ENCODE assay signal across 31 cellular contexts in genomic region chr12:129276408-129277042, GRCh38.
"Had no signal": no experiment of that assay in that cellular context is flagged by ENCODE, and none has a peak within 500 bp of the region (broad histone marks: within the 10 kb centered on the region; RNA-seq: fewer than 3 reads in every experiment).

No MANE protein-coding gene starts in this region.

- H3K4me3 ChIP-seq: esophagus squamous epithelium, gastrocnemius medialis, lower lobe of right lung, mucosa of descending colon, smooth muscle cell, thoracic aorta, upper lobe of right lung had no signal

- H3K4me1 Mint-ChIP-seq: activated CD4-positive, alpha-beta T cell treated with anti-CD3 and anti-CD28 coated beads, Interleukin-2, amount 10 ng/mL, durations not matched to agents 7 days and 5 days; activated CD8-positive, alpha-beta memory T cell treated with anti-CD3 and anti-CD28 coated beads, Interleukin-2, amount 10 ng/mL, durations not matched to agents 7 days and 5 days; activated naive CD4-positive, alpha-beta T cell treated with anti-CD3 and anti-CD28 coated beads, Interleukin-2, amount 10 ng/mL, durations not matched to agents 7 days and 5 days; activated naive CD8-positive, alpha-beta T cell treated with anti-CD3 and anti-CD28 coated beads, Interleukin-2, amount 50 U/mL, for 24 hours; nephron progenitor cell; stimulated activated naive B cell treated with anti-CD40 and anti-IgM and Interleukin-4, amounts not matched to agents 10 μg/mL and 1 μg/mL and 100 μg/mL, for 72 hours had no signal

- H3K9me3 Mint-ChIP-seq: effector memory CD8-positive, alpha-beta T cell; nephron progenitor cell had no signal

- H3K27me3 ChIP-seq: esophagus squamous epithelium, gastrocnemius medialis, upper lobe of right lung had no signal

- H3K4me1 ChIP-seq: esophagus squamous epithelium, gastrocnemius medialis, lower lobe of right lung, upper lobe of right lung had no signal

- H3K36me3 ChIP-seq: esophagus squamous epithelium, gastrocnemius medialis, lower lobe of right lung, thoracic aorta, upper lobe of right lung had no signal

- H3K27ac Mint-ChIP-seq: activated CD4-positive, alpha-beta T cell treated with anti-CD3 and anti-CD28 coated beads, Interleukin-2, amount 10 ng/mL, durations not matched to agents 7 days and 5 days; activated CD8-positive, alpha-beta memory T cell treated with anti-CD3 and anti-CD28 coated beads, Interleukin-2, amount 10 ng/mL, durations not matched to agents 7 days and 5 days; activated CD8-positive, alpha-beta T cell treated with anti-CD3 and anti-CD28 coated beads for 36 hours; activated naive CD4-positive, alpha-beta T cell treated with anti-CD3 and anti-CD28 coated beads, Interleukin-2, amount 10 ng/mL, durations not matched to agents 7 days and 5 days; activated naive CD8-positive, alpha-beta T cell treated with anti-CD3 and anti-CD28 coated beads, Interleukin-2, amount 50 U/mL, for 24 hours; effector memory CD8-positive, alpha-beta T cell; nephron progenitor cell; stimulated activated naive B cell treated with anti-CD40 and anti-IgM and Interleukin-4, amounts not matched to agents 10 μg/mL and 1 μg/mL and 100 μg/mL, for 72 hours had no signal

- H3K27ac ChIP-seq: esophagus squamous epithelium, gastrocnemius medialis, lower lobe of right lung, thoracic aorta, upper lobe of right lung, VCaP had no signal

- H3K4me2 ChIP-seq: smooth muscle cell had no signal

- H3K27me3 Mint-ChIP-seq: activated CD4-positive, alpha-beta T cell treated with anti-CD3 and anti-CD28 coated beads, Interleukin-2, amount 10 ng/mL, durations not matched to agents 7 days and 5 days; activated CD8-positive, alpha-beta memory T cell treated with anti-CD3 and anti-CD28 coated beads, Interleukin-2, amount 10 ng/mL, durations not matched to agents 7 days and 5 days; activated naive CD4-positive, alpha-beta T cell treated with anti-CD3 and anti-CD28 coated beads, Interleukin-2, amount 10 ng/mL, durations not matched to agents 7 days and 5 days; activated naive CD8-positive, alpha-beta T cell treated with anti-CD3 and anti-CD28 coated beads, Interleukin-2, amount 50 U/mL, for 24 hours; stimulated activated naive B cell treated with anti-CD40 and anti-IgM and Interleukin-4, amounts not matched to agents 10 μg/mL and 1 μg/mL and 100 μg/mL, for 72 hours had no signal

- H3K9me3 ChIP-seq: gastrocnemius medialis, lower lobe of right lung, thoracic aorta, upper lobe of right lung had no signal

- DNase-seq: activated CD4-positive, alpha-beta T cell treated with anti-CD3 and anti-CD28 coated beads, Interleukin-2, amount 10 ng/mL, durations not matched to agents 7 days and 5 days; activated CD8-positive, alpha-beta memory T cell treated with anti-CD3 and anti-CD28 coated beads, Interleukin-2, amount 10 ng/mL, durations not matched to agents 7 days and 5 days; activated CD8-positive, alpha-beta T cell treated with anti-CD3 and anti-CD28 coated beads for 36 hours; activated effector memory CD4-positive, alpha-beta T cell treated with anti-CD3 and anti-CD28 coated beads, Interleukin-2, amount 50 U/mL, for 16 hours; activated naive CD4-positive, alpha-beta T cell treated with anti-CD3 and anti-CD28 coated beads, Interleukin-2, amount 10 ng/mL, durations not matched to agents 7 days and 5 days; activated naive CD8-positive, alpha-beta T cell treated with anti-CD3 and anti-CD28 coated beads, Interleukin-2, amount 50 U/mL, for 24 hours; activated T-cell treated with anti-CD3 and anti-CD28 coated beads for 4 hours; caudate nucleus; dermis blood vessel endothelial cell; effector memory CD8-positive, alpha-beta T cell; esophagus squamous epithelium; gastrocnemius medialis; hypothalamus; islet precursor cell; left cardiac atrium; lower lobe of right lung; mesendoderm; mucosa of descending colon; nephron progenitor cell; nucleus accumbens; stimulated activated CD4-positive, alpha-beta T cell treated with anti-CD3 and anti-CD28 coated beads, Interleukin-15, amount 100 ng/mL, for 24 hours; stimulated activated CD8-positive, alpha-beta memory T cell treated with anti-CD3 and anti-CD28 coated beads, Interleukin-4, amount 100 ng/mL, for 48 hours; stimulated activated naive B cell treated with anti-CD40 and anti-IgM and Interleukin-4, amounts not matched to agents 10 μg/mL and 1 μg/mL and 100 μg/mL, for 72 hours; upper lobe of right lung had no signal

- H3K4me3 Mint-ChIP-seq: activated CD4-positive, alpha-beta T cell treated with anti-CD3 and anti-CD28 coated beads, Interleukin-2, amount 10 ng/mL, durations not matched to agents 7 days and 5 days; activated CD8-positive, alpha-beta memory T cell treated with anti-CD3 and anti-CD28 coated beads, Interleukin-2, amount 10 ng/mL, durations not matched to agents 7 days and 5 days; activated CD8-positive, alpha-beta T cell treated with anti-CD3 and anti-CD28 coated beads for 36 hours; activated naive CD4-positive, alpha-beta T cell treated with anti-CD3 and anti-CD28 coated beads, Interleukin-2, amount 10 ng/mL, durations not matched to agents 7 days and 5 days; activated naive CD8-positive, alpha-beta T cell treated with anti-CD3 and anti-CD28 coated beads, Interleukin-2, amount 50 U/mL, for 24 hours; effector memory CD8-positive, alpha-beta T cell; nephron progenitor cell; stimulated activated naive B cell treated with anti-CD40 and anti-IgM and Interleukin-4, amounts not matched to agents 10 μg/mL and 1 μg/mL and 100 μg/mL, for 72 hours had no signal

- H3K36me3 Mint-ChIP-seq: activated CD8-positive, alpha-beta memory T cell treated with anti-CD3 and anti-CD28 coated beads, Interleukin-2, amount 10 ng/mL, durations not matched to agents 7 days and 5 days; activated naive CD4-positive, alpha-beta T cell treated with anti-CD3 and anti-CD28 coated beads, Interleukin-2, amount 10 ng/mL, durations not matched to agents 7 days and 5 days; brain; stimulated activated naive B cell treated with anti-CD40 and anti-IgM and Interleukin-4, amounts not matched to agents 10 μg/mL and 1 μg/mL and 100 μg/mL, for 72 hours had no signal

- FAIRE-seq: endothelial cell of umbilical vein had no signal

- ATAC-seq: activated CD4-positive, CD25-positive, alpha-beta regulatory T cell treated with anti-CD3 and anti-CD28 coated beads, Interleukin-2, amount 50 U/mL, for 24 hours; activated CD8-positive, alpha-beta memory T cell treated with anti-CD3 and anti-CD28 coated beads, Interleukin-2, amount 10 ng/mL, durations not matched to agents 7 days and 5 days; activated CD8-positive, alpha-beta T cell treated with anti-CD3 and anti-CD28 coated beads for 36 hours; activated naive CD8-positive, alpha-beta T cell treated with anti-CD3 and anti-CD28 coated beads, Interleukin-2, amount 50 U/mL, for 24 hours; effector memory CD8-positive, alpha-beta T cell; gastrocnemius medialis; left cardiac atrium; lower lobe of right lung; mucosa of descending colon; sciatic nerve; stimulated activated naive B cell treated with anti-CD40 and anti-IgM and Interleukin-4, amounts not matched to agents 10 μg/mL and 1 μg/mL and 100 μg/mL, for 72 hours; upper lobe of right lung had no signal
